In the genomic region with DNA sequence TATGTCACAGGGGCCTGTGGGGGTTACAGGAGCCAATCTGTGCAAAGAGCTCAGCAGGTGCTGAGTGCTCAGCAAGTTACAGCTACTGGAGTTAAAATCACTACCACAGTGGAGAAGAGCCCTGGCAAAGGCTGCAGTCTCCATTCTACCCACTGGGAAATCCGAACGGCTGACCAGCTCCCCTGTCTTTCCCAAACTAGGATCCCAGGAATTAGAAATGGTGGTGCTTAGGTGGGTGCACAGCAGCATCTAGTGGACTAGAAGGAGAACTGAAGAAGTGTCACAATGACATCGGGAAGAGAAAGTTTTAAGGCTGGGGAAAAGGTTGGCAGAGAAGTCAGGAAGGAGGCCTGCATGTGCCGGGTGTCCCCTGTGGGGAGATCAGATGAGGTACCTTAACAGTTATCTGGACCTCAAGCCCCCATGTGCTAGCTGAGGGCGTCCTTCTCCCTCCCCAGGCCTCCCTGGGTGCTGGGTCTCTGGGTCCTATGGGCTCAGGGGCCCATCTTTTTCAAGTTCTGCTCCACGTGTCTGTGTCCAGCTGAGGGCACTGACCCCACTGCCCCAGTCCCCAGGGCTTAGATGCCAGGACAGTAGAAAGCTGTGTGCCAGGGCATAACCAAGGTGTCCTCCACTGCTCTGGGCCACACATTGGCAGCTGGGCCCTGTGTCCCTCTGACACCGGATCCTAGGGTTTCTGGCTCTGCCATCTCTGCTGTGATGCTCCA, we compare ENCODE assay signal across 8 cellular contexts. TPM values are rescaled to one million over a fixed set of nuclear protein-coding genes. Genes with fewer than 3 reads are reported as not detected.
A peak's percentile ranks its signal among the peaks of the same experiment; 100 is the strongest.
DNase-seq lines count a peak whose midpoint lies in the region; ATAC-seq and TF ChIP-seq lines count a peak whose summit lies in the region.

No MANE protein-coding gene starts in this region.

- peak; percentile 26 for ATAC-seq in esophagus mucosa
- ATAC-seq in HG03469 (IDR thresholded peaks at IDR 0.05; ENCODE audit: unreplicated experiment), result no peak

- DNase-seq in NCI-H526 treated with DMSO at 0.1 percent for 48 hours (lab: John Stamatoyannopoulos, UW) (peak; percentile 14), pulmonary artery endothelial cell (ENCODE audit: low read depth, low spot score) (peak; percentile 43), posterior vena cava (ENCODE audit: low spot score) (no peak), GM20000 (ENCODE audit: low spot score) (no peak)
- DNase-seq in activated CD4-positive, alpha-beta T cell treated with anti-CD3 and anti-CD28 coated beads for 1 hour, result no peak

- TF ChIP-seq CTCF in GM12872 (IDR thresholded peaks at IDR 0.05; ENCODE audit: insufficient read depth, low read depth, low read length), result peak; percentile 53; the same call in 2 of the 3 replicates
- no peak for TF ChIP-seq CTCF in GM20000 (IDR thresholded peaks at IDR 0.05; ENCODE audit: extremely low read depth, missing control alignments)

- intact Hi-C loops in posterior vena cava (cut with DNase I), result loop anchor here in 1 of 2 donors (5.0 kb wide), 1 partner anchor 75 kb away; no protein-coding TSS in a partner anchor

RNA-seq across cellular contexts. Expression of a gene that starts 1.9 kb away (rescaled TPM):
- total RNA-seq in esophagus mucosa (not detected), pulmonary artery endothelial cell (not detected in 2 replicates), posterior vena cava (not detected)

RNA-seq across cellular contexts. Expression of a gene that starts 33.4 kb away (rescaled TPM):
- total RNA-seq in esophagus mucosa (0.20 TPM), pulmonary artery endothelial cell (0.20 and 0.21 TPM in 2 replicates), posterior vena cava (1 to 10 TPM; 1.4 to 1.9 TPM)

Comparison
In these comparisons a context has a peak if more than half of its experiments do, and no peak if none do; other contexts are left out.
1. DNase-seq: peak in NCI-H526 treated with DMSO at 0.1 percent for 48 hours (single experiment) and pulmonary artery endothelial cell (single experiment); none in posterior vena cava (single experiment), GM20000 (single experiment) and activated CD4-positive, alpha-beta T cell treated with anti-CD3 and anti-CD28 coated beads for 1 hour (single experiment).